26 cellular contexts compared by ENCODE assay signal in genomic region chr2:128494307-128494639, GRCh38.
DNase-seq lines count a peak whose midpoint lies in the region; ATAC-seq and TF ChIP-seq lines count a peak whose summit lies in the region.
"Had no signal": no experiment of that assay in that cellular context is flagged by ENCODE, and none has a peak within 500 bp of the region (broad histone marks: within the 10 kb centered on the region; RNA-seq: fewer than 3 reads in every experiment).

No MANE protein-coding gene starts in this region.

- H3K4me3 ChIP-seq in NT2/D1 (ENCODE audit: insufficient read length, low read depth), result no peak overlapping the region
- H3K4me3 ChIP-seq in right cardiac atrium (ENCODE audit: low read length), result no peak overlapping the region
- H3K4me3 ChIP-seq in testis, result no peak overlapping the region
- H3K4me3 ChIP-seq: A549, MG63, prostate gland, SK-N-MC, vagina had no signal

- no peak for ATAC-seq in right cardiac atrium
- ATAC-seq: A549; activated CD8-positive, alpha-beta T cell treated with anti-CD3 and anti-CD28 coated beads, Interleukin-2, amount 10 ng/mL, durations not matched to agents 7 days and 5 days had no signal

- H3K36me3 ChIP-seq in NT2/D1 (ENCODE audit: insufficient read depth, insufficient read length, low read length) (no peaks in the 10 kb centered on the region), testis (ENCODE audit: low read depth, missing control alignments) (no peaks in the 10 kb centered on the region)
- H3K36me3 ChIP-seq: MG63, prostate gland, vagina had no signal

- peak overlapping the region; percentile 51 for H3K9ac ChIP-seq in NT2/D1 (ENCODE audit: insufficient read length, low read depth)

- no peak for TF ChIP-seq CTCF in testis (IDR thresholded peaks at IDR 0.05)

- peak overlapping the region; percentile 37 for H3K27ac ChIP-seq in right cardiac atrium (ENCODE audit: low read length)
- H3K27ac ChIP-seq in testis, result peak overlapping the region; percentile 40 to 51
- H3K27ac ChIP-seq: A549, prostate gland, SK-N-MC, vagina had no signal

- H3K4me1 ChIP-seq in NT2/D1 (ENCODE audit: insufficient read depth, insufficient read length) (peaks cover 24% of the 10 kb centered on the region), right cardiac atrium (ENCODE audit: control insufficient read depth, insufficient read depth, low read length) (peaks cover 6% of the 10 kb centered on the region), testis (peaks cover 36% of the 10 kb centered on the region)
- H3K4me1 ChIP-seq: A549, prostate gland had no signal

- H3K9me3 ChIP-seq in NT2/D1 (ENCODE audit: insufficient read depth, low read length) (peaks cover 12% of the 10 kb centered on the region; the same call in 1 of the 2 replicates), right cardiac atrium (ENCODE audit: control insufficient read depth, low read length) (no peaks in the 10 kb centered on the region), testis (no peaks in the 10 kb centered on the region)
- H3K9me3 ChIP-seq: A549, MG63, prostate gland, vagina had no signal

- H3K27me3 ChIP-seq in NT2/D1 (ENCODE audit: insufficient read depth, insufficient read length) (no peaks in the 10 kb centered on the region), right cardiac atrium (ENCODE audit: control insufficient read depth, insufficient read depth) (no peaks in the 10 kb centered on the region), testis (no peaks in the 10 kb centered on the region)
- H3K27me3 ChIP-seq: MG63, vagina had no signal

- intact Hi-C loops in right cardiac atrium (cut with DNase I) (loop anchor here in 1 of 4 donors (10.0 kb wide), 1 partner anchor 149 kb away; no protein-coding TSS in a partner anchor), testis (cut with DNase I; ENCODE audit: low total_unique reads) (no loop called here)

- no peak for TF ChIP-seq POLR2A in testis (IDR thresholded peaks at IDR 0.05)

- WGBS in right cardiac atrium, result 28% methylated on average over 8 of the region's 8 CpGs
- WGBS in testis, 2 donors, result 13 to 15% methylated on average over 8 of the region's 8 CpGs

- DNase-seq in activated effector memory CD4-positive, alpha-beta T cell treated with anti-CD3 and anti-CD28 coated beads, Interleukin-2, amount 50 U/mL, for 16 hours, result peak; percentile 27
- no peak for DNase-seq in activated effector memory CD4-positive, alpha-beta T cell treated with Interleukin-2 at 50 U/mL for 16 hours
- DNase-seq in NT2/D1 (ENCODE audit: low read depth, low spot score) (no peak), right cardiac atrium (no peak), testis (no peak), SHP77 treated with DMSO at 0.1 percent for 48 hours (lab: John Stamatoyannopoulos, UW) (no peak), cortex of kidney (lab: John Stamatoyannopoulos, UW) (no peak), NCI-H2171 (lab: John Stamatoyannopoulos, UW) (no peak)
- DNase-seq: activated CD8-positive, alpha-beta T cell treated with anti-CD3 and anti-CD28 coated beads, Interleukin-2, amount 10 ng/mL, durations not matched to agents 7 days and 5 days; activated gamma-delta T cell; AML-193; DMS153; effector CD8-positive, alpha-beta T cell; KBM-7; kidney glomerular epithelial cell; MG63; NCI-H1105 treated with DMSO at 0.1 percent for 48 hours; NCI-H226; NCI-H774; RPMI8226; stimulated activated CD4-positive, alpha-beta T cell treated with anti-CD3 and anti-CD28 coated beads, Interleukin-15, amount 100 ng/mL, for 24 hours; stimulated activated naive CD4-positive, alpha-beta T cell treated with Interleukin-2 at 50 U/mL for 16 hours had no signal
